8 cellular contexts compared by ENCODE assay signal in the genomic region with DNA sequence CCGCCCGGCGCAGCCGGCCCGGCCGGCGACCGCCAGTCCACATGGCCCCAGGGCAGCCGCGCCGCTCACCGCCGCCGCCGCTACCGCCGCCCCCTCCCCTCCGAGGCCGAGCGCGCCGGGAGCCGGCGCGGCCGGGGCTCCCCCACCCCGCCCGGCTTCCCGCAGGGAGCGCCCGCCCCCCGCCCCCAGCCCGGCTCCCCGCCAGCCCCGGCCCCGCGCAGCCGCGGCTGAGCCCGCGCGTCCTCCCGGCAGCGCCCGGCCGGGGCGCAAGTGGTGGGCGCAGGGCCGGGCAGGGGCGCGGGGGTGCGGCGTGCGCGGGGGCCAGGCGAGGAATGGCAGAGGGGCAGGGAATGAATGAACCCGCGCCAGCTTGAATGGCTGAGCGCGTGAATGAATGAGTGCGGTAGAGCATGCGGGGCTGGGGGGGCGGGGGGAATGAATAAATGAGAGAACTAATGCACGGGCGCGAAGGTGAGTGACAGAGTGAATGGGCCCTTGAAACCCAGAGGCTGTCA. TPM values are rescaled to one million over a fixed set of nuclear protein-coding genes. Genes with fewer than 3 reads are reported as not detected.
DNase-seq lines count a peak whose midpoint lies in the region; ATAC-seq and TF ChIP-seq lines count a peak whose summit lies in the region.
"Had no signal": no experiment of that assay in that cellular context is flagged by ENCODE, and none has a peak within 500 bp of the region (broad histone marks: within the 10 kb centered on the region; RNA-seq: fewer than 3 reads in every experiment).

A gene with protein sequence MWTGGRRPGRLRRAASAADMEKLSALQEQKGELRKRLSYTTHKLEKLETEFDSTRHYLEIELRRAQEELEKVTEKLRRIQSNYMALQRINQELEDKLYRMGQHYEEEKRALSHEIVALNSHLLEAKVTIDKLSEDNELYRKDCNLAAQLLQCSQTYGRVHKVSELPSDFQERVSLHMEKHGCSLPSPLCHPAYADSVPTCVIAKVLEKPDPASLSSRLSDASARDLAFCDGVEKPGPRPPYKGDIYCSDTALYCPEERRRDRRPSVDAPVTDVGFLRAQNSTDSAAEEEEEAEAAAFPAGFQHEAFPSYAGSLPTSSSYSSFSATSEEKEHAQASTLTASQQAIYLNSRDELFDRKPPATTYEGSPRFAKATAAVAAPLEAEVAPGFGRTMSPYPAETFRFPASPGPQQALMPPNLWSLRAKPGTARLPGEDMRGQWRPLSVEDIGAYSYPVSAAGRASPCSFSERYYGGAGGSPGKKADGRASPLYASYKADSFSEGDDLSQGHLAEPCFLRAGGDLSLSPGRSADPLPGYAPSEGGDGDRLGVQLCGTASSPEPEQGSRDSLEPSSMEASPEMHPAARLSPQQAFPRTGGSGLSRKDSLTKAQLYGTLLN (minus strand): TSS at position 170 of the 515 bp plus-strand sequence. CDS start 127 bp downstream, at position 43.

- H3K4me1 ChIP-seq in iPS DF 6.9 (ENCODE audit: control insufficient read depth, insufficient read depth, low read length) (no peaks in the 10 kb centered on the region; the same call in 1 of the 2 replicates), skeletal muscle satellite cell (ENCODE audit: control insufficient read depth, insufficient read depth, low read length) (peaks cover 6% of the 10 kb centered on the region)

- peaks cover 2% of the 10 kb centered on the region for H3K4me1 Mint-ChIP-seq in activated CD8-positive, alpha-beta T cell treated with anti-CD3 and anti-CD28 coated beads for 36 hours (ENCODE audit: low read depth)

- H3K4me3 ChIP-seq in HFF-Myc (replicated peaks; ENCODE audit: low read depth, low read length): peak within 1 kb of the TSS; percentile 54
- H3K4me3 ChIP-seq in iPS DF 6.9 (ENCODE audit: low read length): peak within 1 kb of the TSS; percentile 54; the same call in 1 of the 2 replicates
- H3K4me3 ChIP-seq in skeletal muscle satellite cell (ENCODE audit: low read length): peak within 1 kb of the TSS; percentile 66

- H3K36me3 ChIP-seq in iPS DF 6.9 (ENCODE audit: control insufficient read depth, insufficient read depth, low read length) (no peaks in the 10 kb centered on the region), skeletal muscle satellite cell (ENCODE audit: insufficient read depth, low read length) (no peaks in the 10 kb centered on the region)

- H3K27me3 Mint-ChIP-seq in activated CD8-positive, alpha-beta T cell treated with anti-CD3 and anti-CD28 coated beads for 36 hours: peaks cover 13% of the 10 kb centered on the region

- intact Hi-C loops in activated CD8-positive, alpha-beta T cell treated with anti-CD3 and anti-CD28 coated beads for 36 hours (cut with micrococcal nuclease): no loop called here

- no peaks in the 10 kb centered on the region for H3K9me3 ChIP-seq in iPS DF 6.9 (ENCODE audit: control insufficient read depth, insufficient read depth, low read length)
- H3K9me3 ChIP-seq in skeletal muscle satellite cell (replicated peaks; ENCODE audit: low read length): no peaks in the 10 kb centered on the region

- POLR2A ChIA-PET in activated CD8-positive, alpha-beta T cell treated with anti-CD3 and anti-CD28 coated beads for 36 hours (lab: Charles Lee): no interaction called here

- peak within 1 kb of the TSS; percentile 36 for H3K9ac ChIP-seq in skeletal muscle satellite cell (ENCODE audit: low read depth, low read length)

- H3K36me3 Mint-ChIP-seq in activated CD8-positive, alpha-beta T cell treated with anti-CD3 and anti-CD28 coated beads for 36 hours (ENCODE audit: low read depth): no peaks in the 10 kb centered on the region

- TF ChIP-seq CTCF in HFF-Myc (IDR thresholded peaks at IDR 0.05; ENCODE audit: low read depth, low read length, missing control alignments): no peak
- TF ChIP-seq CTCF in activated CD8-positive, alpha-beta T cell treated with anti-CD3 and anti-CD28 coated beads for 36 hours (IDR thresholded peaks at IDR 0.05): no peak

- no peak within 1 kb of the TSS for H3K27ac Mint-ChIP-seq in activated CD8-positive, alpha-beta T cell treated with anti-CD3 and anti-CD28 coated beads for 36 hours

- CTCF ChIA-PET in activated CD8-positive, alpha-beta T cell treated with anti-CD3 and anti-CD28 coated beads for 36 hours (lab: Charles Lee): interaction anchor here (1.8 kb wide), 1 partner anchor 58 kb away, joined by 4 read pairs; no protein-coding TSS in a partner anchor

- DNase-seq in HFF-Myc (ENCODE audit: extremely low read depth, low read depth): no peak
- DNase-seq in activated CD8-positive, alpha-beta T cell treated with anti-CD3 and anti-CD28 coated beads for 36 hours: peak; percentile 4
- DNase-seq in iPS DF 6.9 (ENCODE audit: low read depth, low spot score): no peak
- DNase-seq in DMS114 treated with DMSO at 0.1 percent for 48 hours (lab: John Stamatoyannopoulos, UW; ENCODE audit: unreplicated experiment): no peak
- DNase-seq in GM19238 (ENCODE audit: insufficient read length, low spot score): no peak
- DNase-seq in NCI-H1092 treated with DMSO at 0.1 percent for 48 hours (lab: John Stamatoyannopoulos, UW): no peak
- DNase-seq: stimulated activated CD4-positive, alpha-beta T cell treated with anti-CD3 and anti-CD28 coated beads, Interleukin-1b, Interleukin-23, amount 100 ng/mL, for 48 hours had no signal

- WGBS in iPS DF 6.9 (ENCODE audit: insufficient coverage, insufficient read length): no CpG with 5 or more reads among the region's 66 CpGs

- H3K27ac ChIP-seq in iPS DF 6.9 (ENCODE audit: low read length): no peak within 1 kb of the TSS

- peak; percentile 35 for ATAC-seq in activated CD8-positive, alpha-beta T cell treated with anti-CD3 and anti-CD28 coated beads for 36 hours

- H3K4me2 ChIP-seq in skeletal muscle satellite cell (ENCODE audit: low read length): peak within 1 kb of the TSS; percentile 86

- no peaks in the 10 kb centered on the region for H3K9me3 Mint-ChIP-seq in activated CD8-positive, alpha-beta T cell treated with anti-CD3 and anti-CD28 coated beads for 36 hours

- H3K4me3 Mint-ChIP-seq in activated CD8-positive, alpha-beta T cell treated with anti-CD3 and anti-CD28 coated beads for 36 hours: peak within 1 kb of the TSS; percentile 72

- H3K27me3 ChIP-seq in iPS DF 6.9 (ENCODE audit: control insufficient read depth, insufficient read depth, low read length) (peaks cover 11% of the 10 kb centered on the region), skeletal muscle satellite cell (ENCODE audit: control insufficient read depth, insufficient read depth, low read length) (peaks cover 51% of the 10 kb centered on the region)

RNA-seq across cellular contexts. Expression of the gene that starts here (rescaled TPM):
- 1 to 10 TPM; 5.5 to 6.0 TPM for total RNA-seq in activated CD8-positive, alpha-beta T cell treated with anti-CD3 and anti-CD28 coated beads for 36 hours
- total RNA-seq in skeletal muscle satellite cell (2012; rRNA removed): 1.7 and 2.0 TPM in 2 replicates
